Comparison of ENCODE assay signal across 12 cellular contexts in genomic region chrX:111352424-111352823, GRCh38. TPM values are rescaled to one million over a fixed set of nuclear protein-coding genes. Genes with fewer than 3 reads are reported as not detected.
DNase-seq lines count a peak whose midpoint lies in the region; ATAC-seq, FAIRE-seq and TF ChIP-seq lines count a peak whose summit lies in the region.
"Had no signal": no experiment of that assay in that cellular context is flagged by ENCODE, and none has a peak within 500 bp of the region (broad histone marks: within the 10 kb centered on the region; RNA-seq: fewer than 3 reads in every experiment).

No MANE protein-coding gene starts in this region.

- no peaks in the 10 kb centered on the region for H3K4me1 ChIP-seq in left lung

- intact Hi-C loops in Calu3 (cut with micrococcal nuclease; ENCODE audit: unreplicated experiment): no loop called here
- intact Hi-C loops in left lung (cut with DNase I): no loop called here

- CTCF ChIA-PET in Calu3 (lab: Charles Lee): no interaction called here

- H3K27ac ChIP-seq in left lung: no peak overlapping the region

- no peak overlapping the region for H3K27ac Mint-ChIP-seq in Calu3 (ENCODE audit: unreplicated experiment)
- no peak overlapping the region for H3K27ac Mint-ChIP-seq in activated T-cell treated with anti-CD3 and anti-CD28 coated beads, Interleukin-2, amount 50 U/mL, for 24 hours
- H3K27ac Mint-ChIP-seq in T-helper 2 cell treated with Interferon-gamma antibody and Interleukin-4, amounts not matched to agents 5 μg/mL and 100 μg/mL, for 36 hours: no peak overlapping the region
- H3K27ac Mint-ChIP-seq: H9 had no signal

- no peaks in the 10 kb centered on the region for H3K27me3 Mint-ChIP-seq in Calu3 (ENCODE audit: unreplicated experiment)
- peaks cover 35% of the 10 kb centered on the region for H3K27me3 Mint-ChIP-seq in activated T-cell treated with anti-CD3 and anti-CD28 coated beads, Interleukin-2, amount 50 U/mL, for 24 hours
- H3K27me3 Mint-ChIP-seq in T-helper 2 cell treated with Interferon-gamma antibody and Interleukin-4, amounts not matched to agents 5 μg/mL and 100 μg/mL, for 36 hours (ENCODE audit: low read depth): no peaks in the 10 kb centered on the region

- no peaks in the 10 kb centered on the region for H3K9me3 ChIP-seq in left lung

- TF ChIP-seq CTCF in Calu3 (IDR thresholded peaks at IDR 0.05; ENCODE audit: unreplicated experiment) (no peak), astrocyte of the spinal cord (IDR thresholded peaks at IDR 0.05; ENCODE audit: low read depth, low read length) (no peak), left lung (IDR thresholded peaks at IDR 0.05) (no peak)

- peaks cover 0 to 4% of the 10 kb centered on the region in 2 donors for H3K27me3 ChIP-seq in left lung

- peak; percentile 54 for ATAC-seq in left lung

- in situ Hi-C loops in astrocyte of the spinal cord (cut with HindIII; ENCODE audit: low sequenced_read_pairs): no loop called here

- BruUV-seq in Calu3 (replicated peaks; lab: Mats Ljungman, UMichigan): no TSS peak

- H3K36me3 ChIP-seq in left lung: no peaks in the 10 kb centered on the region

- FAIRE-seq in frontal cortex (lab: Jason Lieb, UNC): no peak
- FAIRE-seq: GM12891 had no signal

- no peaks in the 10 kb centered on the region for H3K36me3 Mint-ChIP-seq in Calu3 (ENCODE audit: insufficient read depth, unreplicated experiment)
- H3K36me3 Mint-ChIP-seq in activated T-cell treated with anti-CD3 and anti-CD28 coated beads, Interleukin-2, amount 50 U/mL, for 24 hours (ENCODE audit: low read depth): no peaks in the 10 kb centered on the region
- H3K36me3 Mint-ChIP-seq in T-helper 2 cell treated with Interferon-gamma antibody and Interleukin-4, amounts not matched to agents 5 μg/mL and 100 μg/mL, for 36 hours (ENCODE audit: low read depth): no peaks in the 10 kb centered on the region

- peaks cover 9% of the 10 kb centered on the region for H3K4me1 Mint-ChIP-seq in Calu3 (ENCODE audit: low read depth, unreplicated experiment)
- H3K4me1 Mint-ChIP-seq in activated T-cell treated with anti-CD3 and anti-CD28 coated beads, Interleukin-2, amount 50 U/mL, for 24 hours (ENCODE audit: low read depth): no peaks in the 10 kb centered on the region
- no peaks in the 10 kb centered on the region for H3K4me1 Mint-ChIP-seq in T-helper 2 cell treated with Interferon-gamma antibody and Interleukin-4, amounts not matched to agents 5 μg/mL and 100 μg/mL, for 36 hours (ENCODE audit: low read depth)
- H3K4me1 Mint-ChIP-seq: H9 had no signal

- H3K9me3 Mint-ChIP-seq in Calu3 (ENCODE audit: low read depth, unreplicated experiment): peaks cover 6% of the 10 kb centered on the region
- no peaks in the 10 kb centered on the region for H3K9me3 Mint-ChIP-seq in activated T-cell treated with anti-CD3 and anti-CD28 coated beads, Interleukin-2, amount 50 U/mL, for 24 hours
- H3K9me3 Mint-ChIP-seq in T-helper 2 cell treated with Interferon-gamma antibody and Interleukin-4, amounts not matched to agents 5 μg/mL and 100 μg/mL, for 36 hours: no peaks in the 10 kb centered on the region
- H3K9me3 Mint-ChIP-seq: H9 had no signal

- DNase-seq in Calu3 (peak; percentile 16), NCI-H1105 (lab: John Stamatoyannopoulos, UW) (peak; percentile 48), astrocyte of the spinal cord (ENCODE audit: low read depth, low spot score) (peak; percentile 78), left lung (peak in 1 of 2 donors; percentile 44), NCI-H1930 (lab: John Stamatoyannopoulos, UW) (no peak), frontal cortex (ENCODE audit: low spot score in 2 of 2) (no peak)
- DNase-seq in activated T-cell treated with anti-CD3 and anti-CD28 coated beads, Interleukin-2, amount 50 U/mL, for 24 hours: no peak
- no peak for DNase-seq in T-helper 2 cell treated with Interferon-gamma antibody and Interleukin-4, amounts not matched to agents 5 μg/mL and 100 μg/mL, for 36 hours (ENCODE audit: low spot score)
- DNase-seq: activated CD4-positive, alpha-beta T cell treated with anti-CD3 and anti-CD28 coated beads for 4 hours; H9 had no signal

- H3K4me3 Mint-ChIP-seq in Calu3 (ENCODE audit: low read depth, unreplicated experiment): no peak overlapping the region
- H3K4me3 Mint-ChIP-seq in activated T-cell treated with anti-CD3 and anti-CD28 coated beads, Interleukin-2, amount 50 U/mL, for 24 hours: no peak overlapping the region
- H3K4me3 Mint-ChIP-seq in T-helper 2 cell treated with Interferon-gamma antibody and Interleukin-4, amounts not matched to agents 5 μg/mL and 100 μg/mL, for 36 hours: no peak overlapping the region
- H3K4me3 Mint-ChIP-seq: H9, neural crest cell had no signal

- H3K4me3 ChIP-seq in astrocyte of the spinal cord (ENCODE audit: low read depth, low read length) (no peak overlapping the region), left lung (no peak overlapping the region)

RNA-seq across cellular contexts. Expression of gene DCX, which starts 59.6 kb away (rescaled TPM):
- total RNA-seq in Calu3 (2022) (not detected in 2 replicates), left lung (not detected), frontal cortex (231 TPM)

Comparison
In these comparisons a context has a peak if more than half of its experiments do, and no peak if none do; other contexts are left out.
1. DNase-seq: peak in Calu3 (single experiment), NCI-H1105 (single experiment) and astrocyte of the spinal cord (single experiment); none in NCI-H1930 (0 of 2), activated T-cell treated with anti-CD3 and anti-CD28 coated beads, Interleukin-2, amount 50 U/mL, for 24 hours (single experiment), T-helper 2 cell treated with Interferon-gamma antibody and Interleukin-4, amounts not matched to agents 5 μg/mL and 100 μg/mL, for 36 hours (single experiment) and frontal cortex (0 of 2).
2. RNA of gene DCX, which starts 59.6 kb away (total RNA-seq): 231 TPM in frontal cortex (single experiment); not detected in Calu3 and not detected in left lung; every median in the first group is over 100 times any median in the second.